Comparison of ENCODE assay signal across 8 cellular contexts in the genomic region with DNA sequence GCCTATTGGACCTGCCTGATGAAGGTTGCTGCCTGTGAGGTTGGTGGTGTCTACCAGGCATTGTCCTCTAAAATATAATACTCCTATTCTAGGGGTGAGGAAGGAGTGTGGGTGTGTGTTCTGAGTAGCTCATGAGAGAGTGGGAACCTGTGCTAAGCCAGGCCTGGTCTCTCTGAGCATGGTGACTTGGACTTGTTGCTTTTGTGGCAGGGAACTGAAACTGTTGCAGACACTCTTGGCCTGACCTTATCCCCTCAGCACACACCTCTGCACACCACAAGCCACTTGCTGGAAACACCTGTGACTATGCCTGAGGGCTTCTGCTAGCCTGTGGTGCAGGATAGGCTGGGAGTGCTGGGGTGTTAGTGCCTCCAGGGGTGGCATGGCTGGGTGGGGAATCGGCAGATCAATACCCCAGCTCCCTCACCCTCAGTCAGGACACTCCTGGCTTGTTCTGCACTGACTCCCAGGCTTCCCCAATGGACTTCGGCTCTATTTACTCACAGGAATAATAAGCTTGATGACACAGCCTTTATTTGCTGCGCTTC. TPM values are rescaled to one million over a fixed set of nuclear protein-coding genes. Genes with fewer than 3 reads are reported as not detected.
DNase-seq lines count a peak whose midpoint lies in the region; ATAC-seq and TF ChIP-seq lines count a peak whose summit lies in the region.

No MANE protein-coding gene starts in this region.

- H3K79me2 ChIP-seq in hepatocyte: no peaks in the 10 kb centered on the region

- 63% methylated on average over 3 of the region's 3 CpGs for WGBS in hepatocyte (ENCODE audit: low lambda C conversion rate, missing lambda C conversion rate)
- whole genome bisulfite sequencing in aorta, 2 donors: 82 to 87% methylated on average over 3 of the region's 3 CpGs

- H3K27ac ChIP-seq in hepatocyte (no peak overlapping the region), aorta (ENCODE audit: low read depth in 1 of 2, low read length in 2 of 2) (no peak overlapping the region)

- DNase-seq in hepatocyte (ENCODE audit: low spot score) (peak; percentile 22), inferior parietal cortex (ENCODE audit: extremely low spot score) (no peak), DMS 273 (lab: John Stamatoyannopoulos, UW; ENCODE audit: unreplicated experiment) (no peak), aorta (no peak), NCI-H1436 (lab: John Stamatoyannopoulos, UW) (no peak)

- H3K4me1 ChIP-seq in hepatocyte (ENCODE audit: insufficient read depth) (no peaks in the 10 kb centered on the region), aorta (ENCODE audit: control insufficient read depth in 1 of 2, insufficient read depth in 2 of 2, low read length in 2 of 2) (no peaks in the 10 kb centered on the region)

- H3K9me3 ChIP-seq in hepatocyte (ENCODE audit: low read depth): no peaks in the 10 kb centered on the region
- H3K9me3 ChIP-seq in aorta (ENCODE audit: control insufficient read depth, low read length): no peaks in the 10 kb centered on the region

- H3K4me2 ChIP-seq in hepatocyte: no peak overlapping the region

- no peak overlapping the region for H3K4me3 ChIP-seq in hepatocyte
- H3K4me3 ChIP-seq in aorta (ENCODE audit: low read length in 2 of 2): no peak overlapping the region

- no peak for TF ChIP-seq CTCF in hepatocyte (IDR thresholded peaks at IDR 0.05; ENCODE audit: poor library complexity)

- no peaks in the 10 kb centered on the region for H3K36me3 ChIP-seq in hepatocyte (replicated peaks; ENCODE audit: insufficient read depth, low read depth)
- H3K36me3 ChIP-seq in aorta (ENCODE audit: control insufficient read depth in 1 of 2, insufficient read depth in 2 of 2, low read length in 1 of 2): no peaks in the 10 kb centered on the region

- H4K20me1 ChIP-seq in hepatocyte (ENCODE audit: insufficient read depth, poor library complexity, severe bottlenecking): no peaks in the 10 kb centered on the region

- no peaks in the 10 kb centered on the region for H3K9me2 ChIP-seq in hepatocyte (replicated peaks; ENCODE audit: insufficient read depth)

- ATAC-seq in GM18502 (IDR thresholded peaks at IDR 0.05; ENCODE audit: poor library complexity, unreplicated experiment) (peak; percentile 68), GM21529 (IDR thresholded peaks at IDR 0.05; ENCODE audit: unreplicated experiment) (peak; percentile 66), HG03571 (IDR thresholded peaks at IDR 0.05; ENCODE audit: unreplicated experiment) (peak; percentile 57), aorta (ENCODE audit: low FRiP score) (no peak)

- H3K27me3 ChIP-seq in hepatocyte (no peaks in the 10 kb centered on the region), aorta (ENCODE audit: control insufficient read depth in 1 of 2, insufficient read depth in 2 of 2, low read length in 1 of 2) (no peaks in the 10 kb centered on the region)

- intact Hi-C loops in aorta (cut with DNase I): no loop called here

- no peak overlapping the region for H2AFZ ChIP-seq in hepatocyte

RNA-seq across cellular contexts. Expression of gene PLCG2, which starts 29.9 kb away (rescaled TPM):
- 5.0 and 7.8 TPM in 2 replicates for total RNA-seq in hepatocyte
- polyA plus RNA-seq in hepatocyte: 2.5 and 5.0 TPM in 2 replicates
- total RNA-seq in aorta: 10 to 100 TPM; 21.2 to 48.4 TPM
- polyA plus RNA-seq in aorta: 1 to 10 TPM; 2.5 to 3.0 TPM
